1 cellular context compared by ENCODE assay signal in the genomic region with DNA sequence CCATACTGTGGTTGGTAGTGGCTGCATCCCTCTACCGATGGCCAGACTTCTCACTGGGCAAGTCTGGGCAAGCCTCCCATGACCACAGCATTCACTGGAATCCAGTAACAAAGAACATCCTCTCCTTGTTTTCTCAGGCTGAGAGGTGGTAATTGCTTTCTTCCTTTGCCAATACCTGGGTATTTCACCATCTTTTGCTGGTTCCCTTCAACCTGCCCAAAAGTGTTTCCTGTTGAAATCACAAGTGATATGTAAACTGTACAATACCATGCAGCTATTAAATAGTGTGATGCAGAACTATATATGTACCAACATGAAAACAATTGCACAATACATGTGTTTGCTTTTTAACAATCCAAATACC.
A peak's percentile ranks its signal among the peaks of the same experiment; 100 is the strongest.
TF ChIP-seq lines count a peak whose summit lies in the region.

Gene PTCHD4, minus strand, starts transcription at position 55 of the 364 bp plus-strand sequence. CDS start 42,240 bp downstream, outside the sequence.

TF ChIP-seq in HepG2, 621 proteins besides CTCF, POLR2A, EP300 and RAD21 (continued from another document and continues in another):
- TF ChIP-seq, protein P1, sequence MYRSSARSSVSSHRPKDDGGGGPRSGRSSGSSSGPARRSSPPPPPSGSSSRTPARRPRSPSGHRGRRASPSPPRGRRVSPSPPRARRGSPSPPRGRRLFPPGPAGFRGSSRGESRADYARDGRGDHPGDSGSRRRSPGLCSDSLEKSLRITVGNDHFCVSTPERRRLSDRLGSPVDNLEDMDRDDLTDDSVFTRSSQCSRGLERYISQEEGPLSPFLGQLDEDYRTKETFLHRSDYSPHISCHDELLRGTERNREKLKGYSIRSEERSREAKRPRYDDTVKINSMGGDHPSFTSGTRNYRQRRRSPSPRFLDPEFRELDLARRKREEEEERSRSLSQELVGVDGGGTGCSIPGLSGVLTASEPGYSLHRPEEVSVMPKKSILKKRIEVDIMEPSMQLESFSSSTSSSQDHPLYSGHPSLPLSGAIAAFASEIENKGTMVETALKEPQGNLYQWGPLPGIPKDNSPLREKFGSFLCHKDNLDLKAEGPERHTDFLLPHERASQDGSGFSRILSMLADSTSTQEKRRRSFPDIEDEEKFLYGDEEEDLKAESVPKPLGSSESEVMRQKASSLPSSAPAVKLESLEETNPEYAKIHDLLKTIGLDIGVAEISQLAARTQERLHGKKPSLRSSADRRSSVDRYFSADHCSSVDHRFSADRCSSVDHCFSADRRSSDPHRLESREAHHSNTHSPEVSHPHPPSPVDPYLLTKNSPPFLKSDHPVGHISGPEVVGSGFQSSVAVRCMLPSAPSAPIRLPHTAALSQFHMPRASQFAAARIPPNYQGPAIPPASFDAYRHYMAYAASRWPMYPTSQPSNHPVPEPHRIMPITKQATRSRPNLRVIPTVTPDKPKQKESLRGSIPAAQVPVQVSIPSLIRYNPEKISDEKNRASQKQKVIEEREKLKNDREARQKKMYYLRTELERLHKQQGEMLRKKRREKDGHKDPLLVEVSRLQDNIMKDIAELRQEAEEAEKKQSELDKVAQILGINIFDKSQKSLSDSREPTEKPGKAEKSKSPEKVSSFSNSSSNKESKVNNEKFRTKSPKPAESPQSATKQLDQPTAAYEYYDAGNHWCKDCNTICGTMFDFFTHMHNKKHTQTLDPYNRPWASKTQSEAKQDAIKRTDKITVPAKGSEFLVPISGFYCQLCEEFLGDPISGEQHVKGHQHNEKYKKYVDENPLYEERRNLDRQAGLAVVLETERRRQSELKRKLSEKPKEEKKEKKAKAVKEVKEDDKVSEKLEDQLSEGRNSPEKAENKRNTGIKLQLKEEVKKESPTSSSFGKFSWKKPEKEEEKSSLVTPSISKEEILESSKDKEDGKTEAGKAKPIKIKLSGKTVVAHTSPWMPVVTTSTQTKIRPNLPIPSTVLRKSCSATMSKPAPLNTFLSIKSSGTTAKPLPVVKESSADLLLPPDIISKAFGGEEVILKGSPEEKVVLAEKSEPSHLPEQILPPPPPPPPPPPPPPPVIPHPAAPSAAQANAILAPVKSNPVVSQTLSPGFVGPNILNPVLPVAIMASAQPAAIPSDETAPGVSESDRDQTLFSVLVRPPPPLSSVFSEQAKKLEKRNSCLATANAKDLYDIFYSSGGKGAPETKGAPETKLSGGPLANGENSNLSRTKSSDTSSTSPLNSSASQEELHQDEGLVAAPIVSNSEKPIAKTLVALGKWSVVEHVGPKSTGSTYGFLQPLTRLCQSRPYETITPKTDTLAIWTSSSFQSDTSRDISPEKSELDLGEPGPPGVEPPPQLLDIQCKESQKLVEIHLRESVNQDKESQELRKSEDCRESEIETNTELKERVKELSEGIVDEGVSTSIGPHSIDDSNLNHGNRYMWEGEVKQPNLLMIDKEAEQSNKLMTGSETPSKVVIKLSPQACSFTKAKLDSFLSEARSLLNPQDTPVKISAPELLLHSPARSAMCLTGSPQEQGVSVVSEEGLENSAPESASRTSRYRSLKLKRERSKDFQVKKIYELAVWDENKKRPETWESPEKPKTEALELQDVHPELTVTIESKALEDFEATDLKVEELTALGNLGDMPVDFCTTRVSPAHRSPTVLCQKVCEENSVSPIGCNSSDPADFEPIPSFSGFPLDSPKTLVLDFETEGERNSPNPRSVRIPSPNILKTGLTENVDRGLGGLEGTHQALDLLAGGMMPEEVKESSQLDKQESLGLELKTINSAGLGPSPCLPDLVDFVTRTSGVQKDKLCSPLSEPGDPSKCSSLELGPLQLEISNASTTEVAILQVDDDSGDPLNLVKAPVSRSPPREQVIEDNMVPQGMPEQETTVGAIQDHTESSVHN (CRISPR knock-in tag; IDR thresholded peaks at IDR 0.05) = no peak
- TF ChIP-seq TFE3 (CRISPR knock-in tag; IDR thresholded peaks at IDR 0.05) (peak; percentile 58), NPAS2 (CRISPR knock-in tag; IDR thresholded peaks at IDR 0.05; ENCODE audit: borderline replicate concordance) (no peak), NCOA2 (CRISPR knock-in tag; IDR thresholded peaks at IDR 0.05) (peak; percentile 77), MED13 (CRISPR knock-in tag; IDR thresholded peaks at IDR 0.05) (no peak), THAP11 (CRISPR knock-in tag; IDR thresholded peaks at IDR 0.05) (0 out of 2 replicates have a peak, but pooled peaks have one; percentile 51), ZNF230 (CRISPR knock-in tag; IDR thresholded peaks at IDR 0.05) (no peak), MIXL1 (CRISPR knock-in tag; IDR thresholded peaks at IDR 0.05) (peak; percentile 53; the same call in 1 of the 2 replicates), SAP130 (CRISPR knock-in tag; IDR thresholded peaks at IDR 0.05; ENCODE audit: low read depth) (peak; percentile 79), MLLT10 (CRISPR knock-in tag; IDR thresholded peaks at IDR 0.05) (no peak), ELF3 (CRISPR knock-in tag; IDR thresholded peaks at IDR 0.05) (0 out of 2 replicates have a peak, but pooled peaks have one; percentile 58), BORCS8-MEF2B (CRISPR knock-in tag; IDR thresholded peaks at IDR 0.05) (0 out of 2 replicates have a peak, but pooled peaks have one; percentile 27), ZNF788 (CRISPR knock-in tag; IDR thresholded peaks at IDR 0.05; ENCODE audit: borderline replicate concordance) (no peak; the same call in 1 of the 2 replicates), THAP8 (CRISPR knock-in tag; IDR thresholded peaks at IDR 0.05; ENCODE audit: borderline replicate concordance) (no peak), KDM1A (CRISPR knock-in tag; IDR thresholded peaks at IDR 0.05) (peak; percentile 63; the same call in 1 of the 2 replicates), MTERF4 (CRISPR knock-in tag; IDR thresholded peaks at IDR 0.05) (peak; percentile 66; the same call in 1 of the 2 replicates), TSC22D2 (CRISPR knock-in tag; IDR thresholded peaks at IDR 0.05; ENCODE audit: borderline replicate concordance) (no peak; the same call in 1 of the 2 replicates), HMGA1 (CRISPR knock-in tag; conservative IDR thresholded peaks at IDR 0.05) (no peak), ZNF839 (CRISPR knock-in tag; IDR thresholded peaks at IDR 0.05; ENCODE audit: borderline replicate concordance) (no peak), ZNF503 (CRISPR knock-in tag; IDR thresholded peaks at IDR 0.05) (no peak), NONO (IDR thresholded peaks at IDR 0.05) (no peak), NONO (CRISPR knock-in tag; conservative IDR thresholded peaks at IDR 0.05) (no peak; the same call in 1 of the 2 replicates), NCOA1 (CRISPR knock-in tag; IDR thresholded peaks at IDR 0.05) (no peak), ZNF780A (CRISPR knock-in tag; IDR thresholded peaks at IDR 0.05) (no peak), MIER2 (CRISPR knock-in tag; IDR thresholded peaks at IDR 0.05) (peak; percentile 46; the same call in 1 of the 2 replicates), ISL2 (CRISPR knock-in tag; IDR thresholded peaks at IDR 0.05) (peak; percentile 68; the same call in 1 of the 2 replicates), ZSCAN12 (CRISPR knock-in tag; IDR thresholded peaks at IDR 0.05) (no peak), ZNF572 (CRISPR knock-in tag; IDR thresholded peaks at IDR 0.05) (no peak), REPIN1 (CRISPR knock-in tag; IDR thresholded peaks at IDR 0.05; ENCODE audit: borderline replicate concordance, low read depth) (peak; percentile 23; the same call in 1 of the 2 replicates), SMARCC2 (IDR thresholded peaks at IDR 0.05) (no peak)
- TF ChIP-seq, protein P2, sequence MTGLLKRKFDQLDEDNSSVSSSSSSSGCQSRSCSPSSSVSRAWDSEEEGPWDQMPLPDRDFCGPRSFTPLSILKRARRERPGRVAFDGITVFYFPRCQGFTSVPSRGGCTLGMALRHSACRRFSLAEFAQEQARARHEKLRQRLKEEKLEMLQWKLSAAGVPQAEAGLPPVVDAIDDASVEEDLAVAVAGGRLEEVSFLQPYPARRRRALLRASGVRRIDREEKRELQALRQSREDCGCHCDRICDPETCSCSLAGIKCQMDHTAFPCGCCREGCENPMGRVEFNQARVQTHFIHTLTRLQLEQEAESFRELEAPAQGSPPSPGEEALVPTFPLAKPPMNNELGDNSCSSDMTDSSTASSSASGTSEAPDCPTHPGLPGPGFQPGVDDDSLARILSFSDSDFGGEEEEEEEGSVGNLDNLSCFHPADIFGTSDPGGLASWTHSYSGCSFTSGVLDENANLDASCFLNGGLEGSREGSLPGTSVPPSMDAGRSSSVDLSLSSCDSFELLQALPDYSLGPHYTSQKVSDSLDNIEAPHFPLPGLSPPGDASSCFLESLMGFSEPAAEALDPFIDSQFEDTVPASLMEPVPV (CRISPR knock-in tag; IDR thresholded peaks at IDR 0.05) = no peak
- TF ChIP-seq, protein P3, sequence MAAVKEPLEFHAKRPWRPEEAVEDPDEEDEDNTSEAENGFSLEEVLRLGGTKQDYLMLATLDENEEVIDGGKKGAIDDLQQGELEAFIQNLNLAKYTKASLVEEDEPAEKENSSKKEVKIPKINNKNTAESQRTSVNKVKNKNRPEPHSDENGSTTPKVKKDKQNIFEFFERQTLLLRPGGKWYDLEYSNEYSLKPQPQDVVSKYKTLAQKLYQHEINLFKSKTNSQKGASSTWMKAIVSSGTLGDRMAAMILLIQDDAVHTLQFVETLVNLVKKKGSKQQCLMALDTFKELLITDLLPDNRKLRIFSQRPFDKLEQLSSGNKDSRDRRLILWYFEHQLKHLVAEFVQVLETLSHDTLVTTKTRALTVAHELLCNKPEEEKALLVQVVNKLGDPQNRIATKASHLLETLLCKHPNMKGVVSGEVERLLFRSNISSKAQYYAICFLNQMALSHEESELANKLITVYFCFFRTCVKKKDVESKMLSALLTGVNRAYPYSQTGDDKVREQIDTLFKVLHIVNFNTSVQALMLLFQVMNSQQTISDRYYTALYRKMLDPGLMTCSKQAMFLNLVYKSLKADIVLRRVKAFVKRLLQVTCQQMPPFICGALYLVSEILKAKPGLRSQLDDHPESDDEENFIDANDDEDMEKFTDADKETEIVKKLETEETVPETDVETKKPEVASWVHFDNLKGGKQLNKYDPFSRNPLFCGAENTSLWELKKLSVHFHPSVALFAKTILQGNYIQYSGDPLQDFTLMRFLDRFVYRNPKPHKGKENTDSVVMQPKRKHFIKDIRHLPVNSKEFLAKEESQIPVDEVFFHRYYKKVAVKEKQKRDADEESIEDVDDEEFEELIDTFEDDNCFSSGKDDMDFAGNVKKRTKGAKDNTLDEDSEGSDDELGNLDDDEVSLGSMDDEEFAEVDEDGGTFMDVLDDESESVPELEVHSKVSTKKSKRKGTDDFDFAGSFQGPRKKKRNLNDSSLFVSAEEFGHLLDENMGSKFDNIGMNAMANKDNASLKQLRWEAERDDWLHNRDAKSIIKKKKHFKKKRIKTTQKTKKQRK (IDR thresholded peaks at IDR 0.05; ENCODE audit: low read length) = no peak
- TF ChIP-seq, protein P4, sequence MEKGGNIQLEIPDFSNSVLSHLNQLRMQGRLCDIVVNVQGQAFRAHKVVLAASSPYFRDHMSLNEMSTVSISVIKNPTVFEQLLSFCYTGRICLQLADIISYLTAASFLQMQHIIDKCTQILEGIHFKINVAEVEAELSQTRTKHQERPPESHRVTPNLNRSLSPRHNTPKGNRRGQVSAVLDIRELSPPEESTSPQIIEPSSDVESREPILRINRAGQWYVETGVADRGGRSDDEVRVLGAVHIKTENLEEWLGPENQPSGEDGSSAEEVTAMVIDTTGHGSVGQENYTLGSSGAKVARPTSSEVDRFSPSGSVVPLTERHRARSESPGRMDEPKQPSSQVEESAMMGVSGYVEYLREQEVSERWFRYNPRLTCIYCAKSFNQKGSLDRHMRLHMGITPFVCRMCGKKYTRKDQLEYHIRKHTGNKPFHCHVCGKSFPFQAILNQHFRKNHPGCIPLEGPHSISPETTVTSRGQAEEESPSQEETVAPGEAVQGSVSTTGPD (CRISPR knock-in tag; IDR thresholded peaks at IDR 0.05) = peak; percentile 92
